ENCODE assay signal across 11 cellular contexts in the genomic region with DNA sequence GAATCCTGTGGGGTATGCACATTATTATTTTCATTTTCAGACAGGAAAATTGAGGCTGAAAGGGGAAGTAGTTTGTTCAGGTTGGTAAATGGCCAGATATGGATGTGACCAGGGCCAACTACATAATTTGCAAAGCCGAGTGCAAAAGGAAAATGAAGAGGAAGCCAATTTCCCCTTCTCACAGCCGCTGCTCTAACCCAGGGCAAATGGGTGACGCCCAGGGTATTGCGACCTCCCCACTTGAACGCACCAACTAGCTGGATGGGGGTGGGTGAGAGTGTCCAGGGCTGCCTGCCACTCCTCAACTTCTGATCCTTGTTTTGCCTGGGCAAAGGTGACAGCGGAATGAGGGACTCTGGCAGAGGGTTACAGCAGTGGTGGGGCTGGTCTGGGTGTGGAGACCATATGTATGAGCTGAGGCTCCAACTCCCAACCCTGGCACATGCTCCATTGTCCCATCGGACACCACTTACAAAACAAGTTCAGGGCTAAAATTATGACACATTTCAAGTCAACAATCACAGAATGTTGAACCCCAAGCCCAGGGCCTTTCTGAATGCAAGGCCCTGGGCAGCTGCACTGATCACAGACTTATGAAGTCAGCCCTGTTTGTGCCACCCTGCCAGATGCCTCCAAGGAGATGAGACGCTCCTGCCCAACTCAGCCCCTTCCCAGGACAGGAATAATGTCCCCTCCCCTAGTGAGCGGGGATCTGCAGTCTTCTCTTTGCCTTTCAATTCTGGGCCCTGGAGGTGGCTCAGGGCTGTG. TPM values are rescaled to one million over a fixed set of nuclear protein-coding genes. Genes with fewer than 3 reads are reported as not detected.
A peak's percentile ranks its signal among the peaks of the same experiment; 100 is the strongest.
DNase-seq lines count a peak whose midpoint lies in the region; ATAC-seq and TF ChIP-seq lines count a peak whose summit lies in the region.
"Had no signal": no experiment of that assay in that cellular context is flagged by ENCODE, and none has a peak within 500 bp of the region (broad histone marks: within the 10 kb centered on the region; RNA-seq: fewer than 3 reads in every experiment).

No MANE protein-coding gene starts in this region.

- DNase-seq in GM10266 (ENCODE audit: extremely low spot score) = peak; percentile 32
- peak; percentile 58 for DNase-seq in UCSD-AML1 (lab: John Stamatoyannopoulos, UW; ENCODE audit: unreplicated experiment)
- peak; percentile 77 to 81 (median 80) for DNase-seq in mucosa of descending colon
- no peak for DNase-seq in activated CD8-positive, alpha-beta T cell treated with anti-CD3 and anti-CD28 coated beads for 36 hours
- no peak for DNase-seq in NCI-H1417 (lab: John Stamatoyannopoulos, UW)
- DNase-seq: dermis blood vessel endothelial cell, NCI-H1436 treated with DMSO at 0.1 percent for 48 hours had no signal

- no peaks in the 10 kb centered on the region for H3K36me3 Mint-ChIP-seq in activated CD8-positive, alpha-beta T cell treated with anti-CD3 and anti-CD28 coated beads for 36 hours (ENCODE audit: low read depth)

- POLR2A ChIA-PET in activated CD8-positive, alpha-beta T cell treated with anti-CD3 and anti-CD28 coated beads for 36 hours (lab: Charles Lee) = interaction anchor here (0.6 to 1.6 kb wide), 2 partner anchors 11 kb away, joined by 4 to 6 read pairs; no protein-coding TSS in a partner anchor

- CTCF ChIA-PET in activated CD8-positive, alpha-beta T cell treated with anti-CD3 and anti-CD28 coated beads for 36 hours (lab: Charles Lee) = interaction anchor here (0.6 to 8.4 kb wide), 2 partner anchors 15 to 18 kb away, joined by 3 to 49 read pairs; no protein-coding TSS in a partner anchor

- H3K9me3 Mint-ChIP-seq in activated CD8-positive, alpha-beta T cell treated with anti-CD3 and anti-CD28 coated beads for 36 hours = no peaks in the 10 kb centered on the region

- H3K27ac Mint-ChIP-seq in activated CD8-positive, alpha-beta T cell treated with anti-CD3 and anti-CD28 coated beads for 36 hours = no peak overlapping the region

- H3K4me3 ChIP-seq in mucosa of descending colon = no peak overlapping the region

- no peaks in the 10 kb centered on the region for H3K9me3 ChIP-seq in mucosa of descending colon

- H3K4me3 Mint-ChIP-seq in activated CD8-positive, alpha-beta T cell treated with anti-CD3 and anti-CD28 coated beads for 36 hours = no peak overlapping the region

- peak; percentile 58 for ATAC-seq in HG02610 (IDR thresholded peaks at IDR 0.05; ENCODE audit: unreplicated experiment)
- ATAC-seq in mucosa of descending colon = peak; percentile 47
- ATAC-seq in activated CD8-positive, alpha-beta T cell treated with anti-CD3 and anti-CD28 coated beads for 36 hours = no peak
- no peak for ATAC-seq in GM21825 (IDR thresholded peaks at IDR 0.05; ENCODE audit: unreplicated experiment)
- no peak for ATAC-seq in HG02885 (IDR thresholded peaks at IDR 0.05; ENCODE audit: poor library complexity, unreplicated experiment)

- no peak for TF ChIP-seq CTCF in GM10266 (IDR thresholded peaks at IDR 0.05; ENCODE audit: control insufficient read depth, insufficient read depth, low read depth, missing control alignments)
- TF ChIP-seq CTCF in mucosa of descending colon (IDR thresholded peaks at IDR 0.05) = no peak
- no peak for TF ChIP-seq CTCF in activated CD8-positive, alpha-beta T cell treated with anti-CD3 and anti-CD28 coated beads for 36 hours (IDR thresholded peaks at IDR 0.05)

- intact Hi-C loops in mucosa of descending colon (cut with DNase I, micrococcal nuclease) = no loop called here
- intact Hi-C loops in activated CD8-positive, alpha-beta T cell treated with anti-CD3 and anti-CD28 coated beads for 36 hours (cut with micrococcal nuclease) = no loop called here

- H3K36me3 ChIP-seq in mucosa of descending colon (ENCODE audit: low read depth) = no peaks in the 10 kb centered on the region

- H3K4me1 ChIP-seq in mucosa of descending colon (ENCODE audit: low read depth) = peaks cover 31% of the 10 kb centered on the region

- peaks cover 4% of the 10 kb centered on the region for H3K27me3 Mint-ChIP-seq in activated CD8-positive, alpha-beta T cell treated with anti-CD3 and anti-CD28 coated beads for 36 hours

- H3K4me1 Mint-ChIP-seq in activated CD8-positive, alpha-beta T cell treated with anti-CD3 and anti-CD28 coated beads for 36 hours (ENCODE audit: low read depth) = peaks cover 6% of the 10 kb centered on the region

RNA-seq across cellular contexts. Expression of a gene that starts 1.7 kb away (rescaled TPM):
- total RNA-seq in mucosa of descending colon = 10 to 100 TPM; 32.2 to 96.7 (median 57.6) TPM
- total RNA-seq in activated CD8-positive, alpha-beta T cell treated with anti-CD3 and anti-CD28 coated beads for 36 hours = not detected
- total RNA-seq: activated CD8-positive, alpha-beta memory T cell treated with anti-CD3 and anti-CD28 coated beads for 36 hours; dermis blood vessel endothelial cell had no signal

RNA-seq across cellular contexts. Expression of a gene that starts 46.2 kb away (rescaled TPM):
- 100 to 1,000 TPM in 2 of 3 donors, 10 to 100 TPM in 1; 91.0 to 122 (median 114) TPM for total RNA-seq in mucosa of descending colon
- total RNA-seq in activated CD8-positive, alpha-beta T cell treated with anti-CD3 and anti-CD28 coated beads for 36 hours = 100 to 1,000 TPM; 148 to 160 TPM

RNA-seq across cellular contexts. Expression of a gene that starts 57.9 kb away (rescaled TPM):
- 10 to 100 TPM; 26.8 to 86.0 (median 29.6) TPM for total RNA-seq in mucosa of descending colon
- 10 to 100 TPM; 26.3 to 27.3 TPM for total RNA-seq in activated CD8-positive, alpha-beta T cell treated with anti-CD3 and anti-CD28 coated beads for 36 hours

Comparison
In these comparisons a context has a peak if more than half of its experiments do, and no peak if none do; other contexts are left out.
1. DNase-seq: peak in GM10266 (single experiment), UCSD-AML1 (single experiment) and mucosa of descending colon (3 of 3); none in activated CD8-positive, alpha-beta T cell treated with anti-CD3 and anti-CD28 coated beads for 36 hours (single experiment) and NCI-H1417 (0 of 3).
2. ATAC-seq: peak in HG02610 (single experiment) and mucosa of descending colon (single experiment); none in activated CD8-positive, alpha-beta T cell treated with anti-CD3 and anti-CD28 coated beads for 36 hours (single experiment), GM21825 (single experiment) and HG02885 (single experiment).
3. RNA of a gene that starts 1.7 kb away (total RNA-seq): 32.2 to 96.7 TPM in mucosa of descending colon; not detected in activated CD8-positive, alpha-beta T cell treated with anti-CD3 and anti-CD28 coated beads for 36 hours; every median in the first group is over 10 times any median in the second.